Comparison of ENCODE assay signal across 22 cellular contexts in the genomic region with DNA sequence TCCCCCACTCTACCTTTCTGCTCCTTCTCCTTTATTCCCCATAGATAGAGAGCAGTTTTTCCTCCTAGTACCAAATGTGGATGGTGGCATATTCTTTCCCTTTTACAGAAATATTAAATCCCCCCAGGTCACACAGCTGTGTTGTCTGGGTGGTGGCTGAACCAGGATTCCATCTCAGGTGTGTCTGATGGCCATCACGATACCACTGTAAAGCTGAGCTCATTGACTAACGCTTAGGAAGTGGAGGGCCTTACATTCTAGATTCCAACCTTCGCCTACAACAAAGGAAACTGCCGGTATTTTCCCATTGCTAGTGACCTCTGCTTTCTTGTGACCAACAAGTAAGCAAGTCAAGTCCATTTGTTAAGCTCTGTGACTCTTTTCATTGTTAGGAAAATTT.
"Had no signal": no experiment of that assay in that cellular context is flagged by ENCODE, and none has a peak within 500 bp of the region (broad histone marks: within the 10 kb centered on the region; RNA-seq: fewer than 3 reads in every experiment).

No MANE protein-coding gene starts in this region.

- H3K36me3 Mint-ChIP-seq: IgD-negative memory B cell had no signal

- H3K4me3 ChIP-seq: K562 had no signal

- H3K4me1 Mint-ChIP-seq: IgD-negative memory B cell had no signal

- H3K9me3 Mint-ChIP-seq: IgD-negative memory B cell had no signal

- H3K27ac ChIP-seq: HL-60, KMS-11, RWPE1 had no signal

- H3K27me3 Mint-ChIP-seq: IgD-negative memory B cell had no signal

- H3K9ac ChIP-seq: KMS-11, SK-N-SH had no signal

- H3K9me3 ChIP-seq: SK-N-SH had no signal

- ATAC-seq: K562, Panc1 had no signal

- DNase-seq: Kasumi-1, MM.1S, NCI-H1092 treated with DMSO at 0.1 percent for 48 hours, NCI-H1436, NCI-H187, NCI-H2029, NCI-H2081 treated with DMSO at 0.1 percent for 48 hours, NCI-H2171, NCI-H226, NCI-H446, NCI-H510A, NCI-H524 treated with DMSO at 0.1 percent for 48 hours, NCI-H69, NCI-H774, SHP77, SK-N-SH had no signal

- H3K4me3 Mint-ChIP-seq: IgD-negative memory B cell had no signal
